In the genomic region with DNA sequence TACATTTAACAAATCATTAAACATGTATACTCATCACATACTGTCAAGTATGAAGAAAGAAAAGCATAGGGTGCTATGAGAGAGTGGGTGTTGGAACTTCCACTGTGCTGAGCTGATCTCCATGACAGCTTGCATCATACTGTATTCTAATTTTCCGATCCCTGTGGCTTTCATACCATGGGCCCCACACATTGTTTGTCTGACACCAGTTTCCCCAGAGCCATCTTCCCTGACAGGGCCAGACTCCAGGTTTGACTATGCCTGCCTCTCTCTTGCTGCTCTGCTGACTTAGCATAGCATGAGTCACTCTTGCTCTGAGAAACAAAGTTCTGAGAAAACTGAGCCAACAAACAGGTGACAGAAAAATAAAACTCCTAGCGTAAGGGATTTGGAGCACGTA, we compare ENCODE assay signal across 10 cellular contexts. TPM values are rescaled to one million over a fixed set of nuclear protein-coding genes. Genes with fewer than 3 reads are reported as not detected.
DNase-seq lines count a peak whose midpoint lies in the region; ATAC-seq, FAIRE-seq and TF ChIP-seq lines count a peak whose summit lies in the region.
"Had no signal": no experiment of that assay in that cellular context is flagged by ENCODE, and none has a peak within 500 bp of the region (broad histone marks: within the 10 kb centered on the region; RNA-seq: fewer than 3 reads in every experiment).

No MANE protein-coding gene starts in this region.

- H3K36me3 Mint-ChIP-seq in T-helper 2 cell treated with Interferon-gamma antibody and Interleukin-4, amounts not matched to agents 5 μg/mL and 100 μg/mL, for 36 hours (ENCODE audit: low read depth): peaks cover 4% of the 10 kb centered on the region

- peaks cover 19% of the 10 kb centered on the region for H3K9me3 Mint-ChIP-seq in T-helper 2 cell treated with Interferon-gamma antibody and Interleukin-4, amounts not matched to agents 5 μg/mL and 100 μg/mL, for 36 hours

- H3K27ac ChIP-seq in pancreas (no peak overlapping the region), kidney (ENCODE audit: low read depth in 2 of 2, low read length in 2 of 2) (no peak overlapping the region)
- H3K27ac ChIP-seq: neutrophil had no signal

- peak; percentile 90 for DNase-seq in T-helper 2 cell treated with Interferon-gamma antibody and Interleukin-4, amounts not matched to agents 5 μg/mL and 100 μg/mL, for 36 hours (ENCODE audit: low spot score)
- peak in 1 of 6 donors; percentile 32 for DNase-seq in pancreas
- no peak for DNase-seq in mucosa of descending colon
- no peak for DNase-seq in NOMO-1 (lab: John Stamatoyannopoulos, UW; ENCODE audit: unreplicated experiment in 2 of 2)
- no peak for DNase-seq in ACHN
- no peak for DNase-seq in kidney
- DNase-seq: DMS 273 treated with DMSO at 0.1 percent for 48 hours had no signal

- H3K36me3 ChIP-seq in pancreas: no peaks in the 10 kb centered on the region
- no peaks in the 10 kb centered on the region for H3K36me3 ChIP-seq in mucosa of descending colon (ENCODE audit: low read depth)
- no peaks in the 10 kb centered on the region for H3K36me3 ChIP-seq in kidney (ENCODE audit: control insufficient read depth in 1 of 2, insufficient read depth in 2 of 2, low read length in 2 of 2)
- H3K36me3 ChIP-seq: neutrophil had no signal

- H3K4me1 ChIP-seq in pancreas (peaks cover 0 to 4% (median 0%) of the 10 kb centered on the region in 3 donors), mucosa of descending colon (ENCODE audit: low read depth) (no peaks in the 10 kb centered on the region), kidney (ENCODE audit: control insufficient read depth in 1 of 2, insufficient read depth in 1 of 2, low read depth in 1 of 2, low read length in 2 of 2) (peaks cover 0 to 4% of the 10 kb centered on the region in 2 donors)

- H3K9me3 ChIP-seq in pancreas (no peaks in the 10 kb centered on the region), mucosa of descending colon (no peaks in the 10 kb centered on the region), kidney (ENCODE audit: control insufficient read depth in 1 of 2, low read length in 2 of 2) (no peaks in the 10 kb centered on the region)
- H3K9me3 ChIP-seq: neutrophil had no signal

- no peaks in the 10 kb centered on the region for H3K27me3 Mint-ChIP-seq in T-helper 2 cell treated with Interferon-gamma antibody and Interleukin-4, amounts not matched to agents 5 μg/mL and 100 μg/mL, for 36 hours (ENCODE audit: low read depth)

- H3K27ac Mint-ChIP-seq in T-helper 2 cell treated with Interferon-gamma antibody and Interleukin-4, amounts not matched to agents 5 μg/mL and 100 μg/mL, for 36 hours: peak overlapping the region; percentile 67

- TF ChIP-seq CTCF in pancreas (IDR thresholded peaks at IDR 0.05): no peak
- no peak for TF ChIP-seq CTCF in mucosa of descending colon (IDR thresholded peaks at IDR 0.05)
- TF ChIP-seq CTCF in kidney (IDR thresholded peaks at IDR 0.05; ENCODE audit: borderline replicate concordance, extremely low read depth, insufficient read depth): no peak

- 51 to 55% methylated on average over 3 of the region's 3 CpGs for WGBS in pancreas, 2 donors

- H3K9ac ChIP-seq in kidney (ENCODE audit: low read length in 2 of 2): no peak overlapping the region

- peak overlapping the region; percentile 40 for H3K4me3 Mint-ChIP-seq in T-helper 2 cell treated with Interferon-gamma antibody and Interleukin-4, amounts not matched to agents 5 μg/mL and 100 μg/mL, for 36 hours

- H3K4me3 ChIP-seq in pancreas (no peak overlapping the region), mucosa of descending colon (no peak overlapping the region), kidney (ENCODE audit: low read length in 2 of 2) (no peak overlapping the region)

- peaks cover 29% of the 10 kb centered on the region for H3K4me1 Mint-ChIP-seq in T-helper 2 cell treated with Interferon-gamma antibody and Interleukin-4, amounts not matched to agents 5 μg/mL and 100 μg/mL, for 36 hours (ENCODE audit: low read depth)

- FAIRE-seq in pancreas (lab: Jason Lieb, UNC) (no peak), kidney (lab: Jason Lieb, UNC) (no peak)

- peak; percentile 64 for ATAC-seq in GM18520 (IDR thresholded peaks at IDR 0.05; ENCODE audit: unreplicated experiment)
- peak; percentile 88 for ATAC-seq in HG02571 (IDR thresholded peaks at IDR 0.05; ENCODE audit: unreplicated experiment)
- peak; percentile 82 to 94 (median 92) for ATAC-seq in pancreas
- ATAC-seq in mucosa of descending colon: no peak

- intact Hi-C loops in pancreas (cut with DNase I) (no loop called here), mucosa of descending colon (cut with DNase I, micrococcal nuclease) (no loop called here), kidney (cut with DNase I) (no loop called here)

- H3K27me3 ChIP-seq in pancreas: no peaks in the 10 kb centered on the region
- H3K27me3 ChIP-seq: neutrophil had no signal

- in situ Hi-C loops in ACHN (cut with HindIII; ENCODE audit: low pct_ligation_motif_present, low pct_unique_long_range_greater_than_20kb, low sequenced_read_pairs): no loop called here

RNA-seq across cellular contexts. Expression of gene CASR, which starts 37.0 kb away (rescaled TPM):
- total RNA-seq in pancreas (10 to 100 TPM in 3 of 6 donors, 1 to 10 TPM in 3; 7.6 to 15.5 (median 10.5) TPM), mucosa of descending colon (1 to 10 TPM in 1 of 3 donors, under 1 TPM in 2; 0.32 to 1.2 (median 0.36) TPM), kidney (72.8 TPM)
- polyA plus RNA-seq in pancreas (10 to 100 TPM in 1 of 2 donors, 1 to 10 TPM in 1; 6.9 to 24.6 TPM), kidney (ENCODE audit: insufficient read depth, low read depth, low replicate concordance) (14.8 TPM)

Comparison
In these comparisons a context has a peak if more than half of its experiments do, and no peak if none do; other contexts are left out.
1. RNA of gene CASR, which starts 37.0 kb away (total RNA-seq): 72.8 TPM in kidney (single experiment) and 7.6 to 15.5 TPM in pancreas; 0.32 to 1.2 TPM in mucosa of descending colon; every median in the first group is over 4 times any median in the second.